ENCODE assay signal across 8 cellular contexts in the genomic region with DNA sequence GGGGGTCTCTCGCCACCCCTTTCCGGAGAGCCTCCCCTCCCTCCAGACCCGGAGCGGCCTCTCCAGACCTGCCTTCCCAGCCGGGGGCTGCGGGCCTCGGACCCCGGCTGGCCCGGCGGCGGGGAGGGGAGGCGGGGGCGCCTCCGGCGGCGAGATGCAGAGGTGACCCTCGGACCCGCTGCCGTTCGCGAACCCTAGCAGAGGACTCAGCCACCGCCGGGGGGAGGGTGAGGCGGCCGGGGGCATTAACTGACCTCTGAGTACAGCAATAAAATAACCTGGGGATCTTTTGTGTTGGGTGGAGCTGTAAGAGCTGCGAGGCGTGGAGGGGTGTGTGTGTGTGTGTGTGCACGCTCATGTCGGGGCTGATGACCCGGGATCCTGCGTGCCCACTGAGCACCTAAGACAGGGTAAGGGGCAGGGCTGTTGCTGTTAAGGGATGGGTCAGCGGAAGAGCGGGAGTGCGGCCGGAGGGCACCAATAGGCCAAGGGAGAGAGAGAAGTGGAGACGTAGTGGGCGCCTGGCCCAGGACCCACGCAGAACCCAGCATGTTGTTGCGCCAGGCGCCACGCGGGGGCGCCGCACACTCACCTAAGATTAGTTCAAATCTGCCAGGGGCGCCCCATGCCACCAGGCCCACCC. TPM values are rescaled to one million over a fixed set of nuclear protein-coding genes. Genes with fewer than 3 reads are reported as not detected.
DNase-seq lines count a peak whose midpoint lies in the region; ATAC-seq and TF ChIP-seq lines count a peak whose summit lies in the region.

No MANE protein-coding gene starts in this region.

- H3K79me2 ChIP-seq in osteoblast (ENCODE audit: insufficient read depth, low read length): no peaks in the 10 kb centered on the region

- H3K27me3 ChIP-seq in foreskin keratinocyte: peaks cover 78% of the 10 kb centered on the region
- peaks cover 56% of the 10 kb centered on the region for H3K27me3 ChIP-seq in osteoblast (ENCODE audit: insufficient read depth, low read length)
- peaks cover 74% of the 10 kb centered on the region for H3K27me3 ChIP-seq in upper lobe of right lung

- DNase-seq in NCI-H2107 treated with DMSO at 0.1 percent for 48 hours (lab: John Stamatoyannopoulos, UW; ENCODE audit: unreplicated experiment) (peak; percentile 18), NCI-H2107 (lab: John Stamatoyannopoulos, UW) (no peak), OCI-M1 (lab: John Stamatoyannopoulos, UW) (peak; percentile 71), foreskin keratinocyte (no peak), osteoblast (ENCODE audit: insufficient read length, low spot score, missing footprints) (peak; percentile 90), upper lobe of right lung (peak; percentile 69)
- peak; percentile 41 for DNase-seq in activated effector memory CD4-positive, alpha-beta T cell treated with Interleukin-2 at 50 U/mL for 16 hours

- no peak overlapping the region for H3K4me2 ChIP-seq in osteoblast (ENCODE audit: insufficient read depth, low read length)

- intact Hi-C loops in upper lobe of right lung (cut with DNase I): loop anchor here (10.0 kb wide), 1 partner anchor 49 kb away; a partner anchor contains a TSS

- ATAC-seq in foreskin keratinocyte (peak; percentile 30), upper lobe of right lung (peak; percentile 79), HG02571 (IDR thresholded peaks at IDR 0.05; ENCODE audit: unreplicated experiment) (no peak)

- no peaks in the 10 kb centered on the region for H3K4me1 ChIP-seq in foreskin keratinocyte
- H3K4me1 ChIP-seq in osteoblast (ENCODE audit: insufficient read depth, low read length): no peaks in the 10 kb centered on the region
- peaks cover 23% of the 10 kb centered on the region for H3K4me1 ChIP-seq in upper lobe of right lung

- H2AFZ ChIP-seq in osteoblast (ENCODE audit: low read length): no peak overlapping the region

- H3K36me3 ChIP-seq in osteoblast (ENCODE audit: insufficient read depth, low read length): no peaks in the 10 kb centered on the region
- no peaks in the 10 kb centered on the region for H3K36me3 ChIP-seq in upper lobe of right lung

- TF ChIP-seq CTCF in foreskin keratinocyte (conservative IDR thresholded peaks at IDR 0.05) (peak; percentile 78), osteoblast (IDR thresholded peaks at IDR 0.05; ENCODE audit: extremely low read depth, low read depth, low read length) (peak; percentile 74), upper lobe of right lung (IDR thresholded peaks at IDR 0.05) (peak; percentile 73)

- H3K9me3 ChIP-seq in osteoblast (ENCODE audit: low read depth, low read length): no peaks in the 10 kb centered on the region
- H3K9me3 ChIP-seq in upper lobe of right lung: no peaks in the 10 kb centered on the region

- H3K4me3 ChIP-seq in osteoblast (ENCODE audit: insufficient read depth, low read length) (no peak overlapping the region), upper lobe of right lung (no peak overlapping the region)

- no peak overlapping the region for H3K27ac ChIP-seq in foreskin keratinocyte
- no peak overlapping the region for H3K27ac ChIP-seq in osteoblast (ENCODE audit: low read depth, low read length)
- H3K27ac ChIP-seq in upper lobe of right lung: peak overlapping the region; percentile 42

- H4K20me1 ChIP-seq in osteoblast (ENCODE audit: insufficient read depth, low read length): no peaks in the 10 kb centered on the region

RNA-seq across cellular contexts. Expression of a gene that starts 6.3 kb away (rescaled TPM):
- total RNA-seq in foreskin keratinocyte (not detected in 2 replicates), osteoblast (not detected in 2 replicates), upper lobe of right lung (0.78 TPM)
- polyA plus RNA-seq in foreskin keratinocyte: not detected in 2 replicates

RNA-seq across cellular contexts. Expression of a gene that starts 16.4 kb away (rescaled TPM):
- total RNA-seq in foreskin keratinocyte (not detected in 2 replicates), osteoblast (not detected in 2 replicates), upper lobe of right lung (not detected)
- not detected in 2 replicates for polyA plus RNA-seq in foreskin keratinocyte

RNA-seq across cellular contexts. Expression of a gene that starts 24.3 kb away (rescaled TPM):
- 39.3 and 46.8 TPM in 2 replicates for total RNA-seq in foreskin keratinocyte
- polyA plus RNA-seq in foreskin keratinocyte: 39.0 and 45.9 TPM in 2 replicates
- 8.0 and 11.2 TPM in 2 replicates for total RNA-seq in osteoblast
- total RNA-seq in upper lobe of right lung: 22.4 TPM

RNA-seq across cellular contexts. Expression of a gene that starts 34.0 kb away (rescaled TPM):
- total RNA-seq in foreskin keratinocyte (115 and 118 TPM in 2 replicates), osteoblast (54.8 and 63.7 TPM in 2 replicates), upper lobe of right lung (69.2 TPM)
- polyA plus RNA-seq in foreskin keratinocyte: 142 and 149 TPM in 2 replicates

RNA-seq across cellular contexts. Expression of a gene that starts 46.0 kb away (rescaled TPM):
- not detected in 2 replicates for total RNA-seq in foreskin keratinocyte
- not detected in 2 replicates for polyA plus RNA-seq in foreskin keratinocyte
- not detected in 2 replicates for total RNA-seq in osteoblast
- not detected for total RNA-seq in upper lobe of right lung

Comparison
In these comparisons a context has a peak if more than half of its experiments do, and no peak if none do; other contexts are left out.
1. DNase-seq: peak in NCI-H2107 treated with DMSO at 0.1 percent for 48 hours (single experiment), OCI-M1 (single experiment), activated effector memory CD4-positive, alpha-beta T cell treated with Interleukin-2 at 50 U/mL for 16 hours (single experiment), osteoblast (single experiment) and upper lobe of right lung (single experiment); none in NCI-H2107 (single experiment) and foreskin keratinocyte (0 of 2).
2. Peak in every context shown above with its lines, with median percentiles within 50 percentile points of each other: CTCF ChIP-seq.